ENCODE assay signal across 8 cellular contexts in the genomic region with DNA sequence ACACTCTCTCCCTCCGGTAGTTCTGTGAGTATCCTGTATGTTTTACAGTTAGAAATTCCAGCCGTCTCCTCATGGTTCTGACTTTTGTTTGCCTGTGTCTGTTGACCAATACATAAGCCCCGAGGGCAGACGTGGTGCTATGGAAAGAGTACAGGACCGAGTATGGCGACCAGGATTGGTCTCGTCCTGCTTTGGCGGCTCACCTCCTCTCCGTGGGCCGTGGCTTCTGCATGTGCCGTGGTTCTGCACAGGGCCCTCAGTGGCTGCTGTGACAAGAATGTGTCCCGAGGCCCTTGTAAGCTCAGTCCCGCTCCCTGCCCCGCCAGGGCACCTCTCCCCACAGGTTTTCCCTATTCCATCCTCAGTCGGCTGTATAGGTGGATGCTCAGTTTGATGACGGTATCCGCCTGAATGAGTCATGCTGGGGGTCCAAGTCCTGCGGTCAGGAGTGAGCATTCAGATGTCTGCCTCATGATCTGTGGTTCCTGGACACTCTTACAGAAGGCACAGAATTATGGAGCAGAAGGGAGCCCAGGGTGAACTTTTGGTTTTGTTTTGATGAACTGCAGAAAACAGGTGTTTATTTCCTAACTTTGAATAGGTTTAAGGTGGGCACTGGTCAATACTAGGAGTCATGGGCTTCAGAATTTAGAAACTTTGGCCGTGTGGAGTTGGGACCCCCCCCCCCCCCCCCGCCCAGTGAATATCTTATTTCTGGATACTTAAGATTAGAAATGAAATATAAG. TPM values are rescaled to one million over a fixed set of nuclear protein-coding genes. Genes with fewer than 3 reads are reported as not detected.
DNase-seq lines count a peak whose midpoint lies in the region; ATAC-seq and TF ChIP-seq lines count a peak whose summit lies in the region.

No MANE protein-coding gene starts in this region.

- TSS peak; percentile 67 for BruUV-seq in MCF 10A (replicated peaks; lab: Mats Ljungman, UMichigan)

- peak overlapping the region; percentile 89 for H3K4me3 ChIP-seq in Jurkat, Clone E6-1 (ENCODE audit: low read length)

- H3K9me3 Mint-ChIP-seq in CD14-positive monocyte (no peaks in the 10 kb centered on the region), MCF 10A (ENCODE audit: unreplicated experiment) (no peaks in the 10 kb centered on the region), memory B cell (no peaks in the 10 kb centered on the region)

- H3K4me1 Mint-ChIP-seq in CD14-positive monocyte = peaks cover 22% of the 10 kb centered on the region
- H3K4me1 Mint-ChIP-seq in MCF 10A (ENCODE audit: insufficient read depth, unreplicated experiment) = peaks cover 13% of the 10 kb centered on the region
- H3K4me1 Mint-ChIP-seq in memory B cell = peaks cover 17% of the 10 kb centered on the region

- H3K27me3 Mint-ChIP-seq in CD14-positive monocyte (ENCODE audit: low read depth in 3 of 3) (peaks cover 2 to 14% (median 8%) of the 10 kb centered on the region in 3 donors), MCF 10A (ENCODE audit: insufficient read depth, unreplicated experiment) (no peaks in the 10 kb centered on the region), memory B cell (no peaks in the 10 kb centered on the region)

- intact Hi-C loops in CD14-positive monocyte (cut with micrococcal nuclease) = loop anchor here (5.0 to 10.0 kb wide), 2 partner anchors 52 to 631 kb away; no protein-coding TSS in a partner anchor
- intact Hi-C loops in MCF 10A (cut with micrococcal nuclease) = no loop called here

- TF ChIP-seq CTCF in CD14-positive monocyte (IDR thresholded peaks at IDR 0.05) = no peak
- TF ChIP-seq CTCF in MCF 10A (IDR thresholded peaks at IDR 0.05; ENCODE audit: unreplicated experiment) = no peak

- peak overlapping the region; percentile 74 to 93 (median 86) for H3K27ac Mint-ChIP-seq in CD14-positive monocyte
- peak overlapping the region; percentile 90 for H3K27ac Mint-ChIP-seq in MCF 10A (ENCODE audit: low read depth, unreplicated experiment)
- peak overlapping the region; percentile 88 for H3K27ac Mint-ChIP-seq in memory B cell

- H3K4me3 Mint-ChIP-seq in CD14-positive monocyte = peak overlapping the region; percentile 84 to 91
- peak overlapping the region; percentile 76 for H3K4me3 Mint-ChIP-seq in MCF 10A (ENCODE audit: unreplicated experiment)
- peak overlapping the region; percentile 94 for H3K4me3 Mint-ChIP-seq in memory B cell

- no peak for ATAC-seq in memory B cell (ENCODE audit: low read depth)
- ATAC-seq in GM18858 (IDR thresholded peaks at IDR 0.05; ENCODE audit: unreplicated experiment) = no peak

- H3K36me3 Mint-ChIP-seq in CD14-positive monocyte = peaks cover 24 to 36% of the 10 kb centered on the region in 2 donors
- H3K36me3 Mint-ChIP-seq in MCF 10A (ENCODE audit: insufficient read depth, unreplicated experiment) = peaks cover 22% of the 10 kb centered on the region
- H3K36me3 Mint-ChIP-seq in memory B cell = peaks cover 5% of the 10 kb centered on the region

- DNase-seq in CD14-positive monocyte (ENCODE audit: low spot score) = no peak
- DNase-seq in Jurkat, Clone E6-1 (ENCODE audit: low read depth, low spot score) = no peak
- peak; percentile 32 for DNase-seq in MCF 10A (ENCODE audit: unreplicated experiment)
- no peak for DNase-seq in memory B cell (ENCODE audit: low spot score in 2 of 2)
- DNase-seq in NCI-H510A treated with DMSO at 0.1 percent for 48 hours (lab: John Stamatoyannopoulos, UW) = no peak
- no peak for DNase-seq in NCI-H748 treated with DMSO at 0.1 percent for 48 hours (lab: John Stamatoyannopoulos, UW)
- DNase-seq in NCI-H2081 treated with DMSO at 0.1 percent for 48 hours (lab: John Stamatoyannopoulos, UW) = no peak

- POLR2A ChIA-PET in MCF 10A (lab: Yijun Ruan, JAX) = interaction anchor here (1.0 to 2.6 kb wide), 4 partner anchors 18 to 591 kb away, joined by 4 to 20 read pairs (median 8); partner anchors contain the start of genes TPD52L2 and YTHDF1

- CTCF ChIA-PET in MCF 10A (lab: Yijun Ruan, JAX) = interaction anchor here (1.5 to 7.2 kb wide), 2 partner anchors 36 to 50 kb away, joined by 4 to 60 read pairs; no protein-coding TSS in a partner anchor

RNA-seq across cellular contexts. Expression of gene ARFGAP1, which starts 1.2 kb away (rescaled TPM):
- polyA plus RNA-seq in CD14-positive monocyte = 10 to 100 TPM; 11.2 to 14.1 TPM
- 127 TPM for polyA plus RNA-seq in Jurkat, Clone E6-1 (2012; ENCODE audit: insufficient read depth, insufficient read length)
- total RNA-seq in MCF 10A (2022) = 93.6 and 97.2 TPM in 2 replicates

RNA-seq across cellular contexts. Expression of gene COL20A1, which starts 19.2 kb away (rescaled TPM):
- polyA plus RNA-seq in CD14-positive monocyte = not detected
- not detected for polyA plus RNA-seq in Jurkat, Clone E6-1 (2012; ENCODE audit: insufficient read depth, insufficient read length)
- total RNA-seq in MCF 10A (2022) = 0.07 and 0.14 TPM in 2 replicates

RNA-seq across cellular contexts. Expression of gene NKAIN4, which starts 19.5 kb away (rescaled TPM):
- polyA plus RNA-seq in CD14-positive monocyte = not detected
- not detected for polyA plus RNA-seq in Jurkat, Clone E6-1 (2012; ENCODE audit: insufficient read depth, insufficient read length)
- total RNA-seq in MCF 10A (2022) = not detected in 2 replicates

RNA-seq across cellular contexts. Expression of gene BIRC7, which starts 38.1 kb away (rescaled TPM):
- polyA plus RNA-seq in CD14-positive monocyte = not detected
- not detected for polyA plus RNA-seq in Jurkat, Clone E6-1 (2012; ENCODE audit: insufficient read depth, insufficient read length)
- total RNA-seq in MCF 10A (2022) = not detected in 2 replicates

RNA-seq across cellular contexts. Expression of gene YTHDF1, which starts 57.9 kb away (rescaled TPM):
- 10 to 100 TPM; 18.0 to 25.9 TPM for polyA plus RNA-seq in CD14-positive monocyte
- polyA plus RNA-seq in Jurkat, Clone E6-1 (2012; ENCODE audit: insufficient read depth, insufficient read length) = 24.9 TPM
- total RNA-seq in MCF 10A (2022) = 47.1 and 49.5 TPM in 2 replicates
